Comparison of ENCODE assay signal across 17 cellular contexts in genomic region chr9:8156336-8156735, GRCh38.
"Had no signal": no experiment of that assay in that cellular context is flagged by ENCODE, and none has a peak within 500 bp of the region (broad histone marks: within the 10 kb centered on the region; RNA-seq: fewer than 3 reads in every experiment).

No MANE protein-coding gene starts in this region.

- H3K79me2 ChIP-seq: parathyroid adenoma had no signal

- H3K4me1 Mint-ChIP-seq: stimulated activated effector memory CD8-positive, alpha-beta T cell treated with anti-CD3 and anti-CD28 coated beads, Interleukin-12 subunit alpha, Interleukin-12 subunit beta, amount 100 ng/mL, for 72 hours had no signal

- H3K27ac Mint-ChIP-seq: activated naive CD8-positive, alpha-beta T cell treated with anti-CD3 and anti-CD28 coated beads, Interleukin-2, amount 50 U/mL, for 24 hours; activated T-helper 1 cell treated with anti-CD3 and anti-CD28 coated beads, Interleukin-12 subunit alpha, Interleukin-12 subunit beta, Interleukin-2, Interleukin-4 antibody, amounts not matched to agents 30 ng/mL and 10 ng/mL and 1 ng/mL, durations not matched to agents 14 hours and 24 hours and 36 hours; natural killer cell treated with Interleukin-12 subunit alpha and Interleukin-12 subunit beta and Interleukin-15 and Interleukin-18, amount 100 ng/mL, for 72 hours; stimulated activated effector memory CD8-positive, alpha-beta T cell treated with anti-CD3 and anti-CD28 coated beads, Interleukin-12 subunit alpha, Interleukin-12 subunit beta, amount 100 ng/mL, for 72 hours had no signal

- ATAC-seq: activated naive CD8-positive, alpha-beta T cell treated with anti-CD3 and anti-CD28 coated beads, Interleukin-2, amount 50 U/mL, for 24 hours; left colon; natural killer cell treated with Interleukin-12 subunit alpha and Interleukin-12 subunit beta and Interleukin-15 and Interleukin-18, amount 100 ng/mL, for 72 hours; stimulated activated effector memory CD8-positive, alpha-beta T cell treated with anti-CD3 and anti-CD28 coated beads, Interleukin-12 subunit alpha, Interleukin-12 subunit beta, amount 100 ng/mL, for 72 hours had no signal

- H3K27me3 ChIP-seq: ascending aorta, esophagus squamous epithelium, right atrium auricular region, transverse colon had no signal

- H3K4me1 ChIP-seq: ascending aorta, esophagus squamous epithelium, parathyroid adenoma, right atrium auricular region, transverse colon had no signal

- H3K9ac ChIP-seq: parathyroid adenoma had no signal

- H2AFZ ChIP-seq: parathyroid adenoma had no signal

- H3K9me3 Mint-ChIP-seq: activated naive CD8-positive, alpha-beta T cell treated with anti-CD3 and anti-CD28 coated beads, Interleukin-2, amount 50 U/mL, for 24 hours; natural killer cell treated with Interleukin-12 subunit alpha and Interleukin-12 subunit beta and Interleukin-15 and Interleukin-18, amount 100 ng/mL, for 72 hours; stimulated activated effector memory CD8-positive, alpha-beta T cell treated with anti-CD3 and anti-CD28 coated beads, Interleukin-12 subunit alpha, Interleukin-12 subunit beta, amount 100 ng/mL, for 72 hours had no signal

- DNase-seq: activated CD4-positive, alpha-beta T cell treated with anti-CD3 and anti-CD28 coated beads for 48 hours; activated naive CD4-positive, alpha-beta T cell treated with Interleukin-2 at 50 U/mL for 16 hours; activated naive CD8-positive, alpha-beta T cell treated with anti-CD3 and anti-CD28 coated beads, Interleukin-2, amount 50 U/mL, for 24 hours; esophagus squamous epithelium; foreskin fibroblast; left colon; T-helper 9 cell; transverse colon; WERI-Rb-1 had no signal

- H3K9me3 ChIP-seq: esophagus squamous epithelium, transverse colon had no signal

- H3K4me3 Mint-ChIP-seq: activated naive CD8-positive, alpha-beta T cell treated with anti-CD3 and anti-CD28 coated beads, Interleukin-2, amount 50 U/mL, for 24 hours; activated T-helper 1 cell treated with anti-CD3 and anti-CD28 coated beads, Interleukin-12 subunit alpha, Interleukin-12 subunit beta, Interleukin-2, Interleukin-4 antibody, amounts not matched to agents 30 ng/mL and 10 ng/mL and 1 ng/mL, durations not matched to agents 14 hours and 24 hours and 36 hours; natural killer cell treated with Interleukin-12 subunit alpha and Interleukin-12 subunit beta and Interleukin-15 and Interleukin-18, amount 100 ng/mL, for 72 hours; stimulated activated effector memory CD8-positive, alpha-beta T cell treated with anti-CD3 and anti-CD28 coated beads, Interleukin-12 subunit alpha, Interleukin-12 subunit beta, amount 100 ng/mL, for 72 hours had no signal

- H3K27ac ChIP-seq: ascending aorta, esophagus squamous epithelium, parathyroid adenoma, right atrium auricular region, skin epidermis, transverse colon, WERI-Rb-1 had no signal

- H3K4me3 ChIP-seq: ascending aorta, esophagus squamous epithelium, lung, right atrium auricular region, skin epidermis, transverse colon had no signal

- H3K36me3 ChIP-seq: ascending aorta, esophagus squamous epithelium, right atrium auricular region, transverse colon, WERI-Rb-1 had no signal

- H3K27me3 Mint-ChIP-seq: activated naive CD8-positive, alpha-beta T cell treated with anti-CD3 and anti-CD28 coated beads, Interleukin-2, amount 50 U/mL, for 24 hours; natural killer cell treated with Interleukin-12 subunit alpha and Interleukin-12 subunit beta and Interleukin-15 and Interleukin-18, amount 100 ng/mL, for 72 hours had no signal
